In genomic region chr17:77074681-77075080, GRCh38 we compare ENCODE assay signal across 15 cellular contexts.
DNase-seq lines count a peak whose midpoint lies in the region; TF ChIP-seq lines count a peak whose summit lies in the region.
"Had no signal": no experiment of that assay in that cellular context is flagged by ENCODE, and none has a peak within 500 bp of the region (broad histone marks: within the 10 kb centered on the region; RNA-seq: fewer than 3 reads in every experiment).

No MANE protein-coding gene starts in this region.

- POLR2A ChIA-PET in GM10248 (lab: Yijun Ruan, JAX), result no interaction called here

- DNase-seq in T-helper 1 cell (no peak), G401 (ENCODE audit: low spot score) (peak; percentile 76), cerebellum (ENCODE audit: low spot score) (peak; percentile 53), GM10248 (ENCODE audit: extremely low spot score) (no peak), NCI-H748 (lab: John Stamatoyannopoulos, UW; ENCODE audit: unreplicated experiment) (no peak)
- DNase-seq: Caco-2; CD4-positive, CD25-positive, alpha-beta regulatory T cell; CD8-positive, alpha-beta T cell; DMS153; DND-41; GDM1; HFFc6 had no signal

- H3K36me3 Mint-ChIP-seq in T-helper 1 cell treated with Interleukin-12 subunit alpha and Interleukin-12 subunit beta and Interleukin-4 antibody, amounts not matched to agents 30 μg/mL and 1 μg/mL, for 36 hours (ENCODE audit: low read depth), result no peaks in the 10 kb centered on the region
- H3K36me3 Mint-ChIP-seq: CD8-positive, alpha-beta T cell had no signal

- H3K27me3 Mint-ChIP-seq in T-helper 1 cell treated with Interleukin-12 subunit alpha and Interleukin-12 subunit beta and Interleukin-4 antibody, amounts not matched to agents 30 μg/mL and 1 μg/mL, for 36 hours (ENCODE audit: low read depth), result peaks cover 56% of the 10 kb centered on the region

- no peaks in the 10 kb centered on the region for H3K4me1 Mint-ChIP-seq in T-helper 1 cell treated with Interleukin-12 subunit alpha and Interleukin-12 subunit beta and Interleukin-4 antibody, amounts not matched to agents 30 μg/mL and 1 μg/mL, for 36 hours (ENCODE audit: low read depth)
- H3K4me1 Mint-ChIP-seq: CD4-positive, CD25-positive, alpha-beta regulatory T cell had no signal

- CTCF ChIA-PET in GM10248 (lab: Yijun Ruan, JAX), result interaction anchor here (0.8 to 1.8 kb wide), 4 partner anchors 8 to 19 kb away, joined by 3 to 7 read pairs (median 4); no protein-coding TSS in a partner anchor

- TF ChIP-seq CTCF in GM10248 (IDR thresholded peaks at IDR 0.05; ENCODE audit: control extremely low read depth, extremely low read depth, low read depth, missing control alignments), result no peak

- H3K27ac Mint-ChIP-seq in T-helper 1 cell treated with Interleukin-12 subunit alpha and Interleukin-12 subunit beta and Interleukin-4 antibody, amounts not matched to agents 30 μg/mL and 1 μg/mL, for 36 hours, result peak overlapping the region; percentile 1
- H3K27ac Mint-ChIP-seq: B cell; CD4-positive, CD25-positive, alpha-beta regulatory T cell; CD8-positive, alpha-beta T cell; GM23338; HFFc6 had no signal

- in situ Hi-C loops in G401 (cut with HindIII; ENCODE audit: low sequenced_read_pairs), result no loop called here

- H3K9me3 Mint-ChIP-seq in T-helper 1 cell treated with Interleukin-12 subunit alpha and Interleukin-12 subunit beta and Interleukin-4 antibody, amounts not matched to agents 30 μg/mL and 1 μg/mL, for 36 hours, result no peaks in the 10 kb centered on the region
- H3K9me3 Mint-ChIP-seq: CD4-positive, CD25-positive, alpha-beta regulatory T cell; CD8-positive, alpha-beta T cell; GM23338; HFFc6 had no signal

- H3K4me3 Mint-ChIP-seq in T-helper 1 cell treated with Interleukin-12 subunit alpha and Interleukin-12 subunit beta and Interleukin-4 antibody, amounts not matched to agents 30 μg/mL and 1 μg/mL, for 36 hours, result no peak overlapping the region
- H3K4me3 Mint-ChIP-seq: B cell; CD4-positive, CD25-positive, alpha-beta regulatory T cell; CD8-positive, alpha-beta T cell; GM23338; HFFc6 had no signal

Comparison
In these comparisons a context has a peak if more than half of its experiments do, and no peak if none do; other contexts are left out.
1. DNase-seq: peak in G401 (single experiment) and cerebellum (single experiment); none in T-helper 1 cell (0 of 5), GM10248 (single experiment) and NCI-H748 (single experiment).